ENCODE assay signal across 28 cellular contexts in the genomic region with DNA sequence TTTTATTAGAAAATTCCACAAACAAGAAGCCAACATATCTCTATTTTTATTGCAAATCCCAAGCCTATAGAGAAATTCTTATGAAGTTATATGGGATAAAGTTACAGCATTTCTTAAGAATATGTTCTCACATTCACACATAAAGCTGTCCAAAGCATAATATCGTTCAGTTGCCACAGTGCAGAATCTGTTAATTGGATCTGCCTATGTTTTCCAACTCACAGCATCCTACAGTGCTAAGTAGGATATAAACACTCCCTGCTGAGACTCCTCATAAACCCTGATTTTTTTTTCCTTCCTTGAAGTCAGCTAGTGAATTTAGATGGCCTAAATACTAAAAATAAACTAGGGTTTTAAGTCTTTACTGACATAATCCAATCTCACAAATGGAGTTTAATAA.
"Had no signal": no experiment of that assay in that cellular context is flagged by ENCODE, and none has a peak within 500 bp of the region (broad histone marks: within the 10 kb centered on the region; RNA-seq: fewer than 3 reads in every experiment).

No MANE protein-coding gene starts in this region.

- H3K4me3 ChIP-seq: coronary artery, esophagus muscularis mucosa, gastroesophageal sphincter, heart left ventricle, hepatocyte, lower lobe of right lung, ovary, psoas muscle, sigmoid colon, spleen, suprapubic skin, transverse colon, upper lobe of right lung, uterus had no signal

- DNase-seq: dermis blood vessel endothelial cell; effector memory CD4-positive, alpha-beta T cell; foreskin keratinocyte; heart left ventricle; immature natural killer cell; islet precursor cell; left ventricle myocardium superior; lower lobe of right lung; naive thymus-derived CD8-positive, alpha-beta T cell; nephron progenitor cell; occipital lobe; ovary; posterior cingulate gyrus; psoas muscle; right cardiac atrium; sigmoid colon; spleen; stimulated activated CD4-positive, alpha-beta T cell treated with anti-CD3 and anti-CD28 coated beads, Interleukin-4, amount 100 ng/mL, for 4 hours; stimulated activated naive CD8-positive, alpha-beta T cell treated with anti-CD3 and anti-CD28 coated beads, Interleukin-15, Interleukin-2, amounts not matched to agents 100 U/mL and 50 U/mL, for 24 hours; transverse colon; upper lobe of right lung; uterus had no signal

- H2AFZ ChIP-seq: hepatocyte had no signal

- H3K36me3 ChIP-seq: esophagus muscularis mucosa, gastroesophageal sphincter, heart left ventricle, lower lobe of right lung, ovary, sigmoid colon, spleen, suprapubic skin, transverse colon, upper lobe of right lung, uterus had no signal

- H3K4me3 Mint-ChIP-seq: immature natural killer cell; naive thymus-derived CD8-positive, alpha-beta T cell; nephron progenitor cell; stimulated activated memory B cell treated with anti-CD40 and anti-IgM and Interleukin-4, amounts not matched to agents 10 μg/mL and 1 μg/mL and 100 μg/mL, for 72 hours had no signal

- H3K4me2 ChIP-seq: hepatocyte had no signal

- H3K79me2 ChIP-seq: hepatocyte had no signal

- H3K27ac Mint-ChIP-seq: immature natural killer cell; naive thymus-derived CD8-positive, alpha-beta T cell; nephron progenitor cell; stimulated activated memory B cell treated with anti-CD40 and anti-IgM and Interleukin-4, amounts not matched to agents 10 μg/mL and 1 μg/mL and 100 μg/mL, for 72 hours had no signal

- H3K9me3 ChIP-seq: esophagus muscularis mucosa, gastroesophageal sphincter, heart left ventricle, lower lobe of right lung, ovary, psoas muscle, sigmoid colon, spleen, suprapubic skin, transverse colon, upper lobe of right lung, uterus had no signal

- ATAC-seq: foreskin keratinocyte; gastroesophageal sphincter; heart left ventricle; left ventricle myocardium superior; lower lobe of right lung; naive thymus-derived CD8-positive, alpha-beta T cell; psoas muscle; right cardiac atrium; stimulated activated memory B cell treated with anti-CD40 and anti-IgM and Interleukin-4, amounts not matched to agents 10 μg/mL and 1 μg/mL and 100 μg/mL, for 72 hours; stimulated activated naive CD8-positive, alpha-beta T cell treated with anti-CD3 and anti-CD28 coated beads, Interleukin-15, Interleukin-2, amounts not matched to agents 100 U/mL and 50 U/mL, for 24 hours; upper lobe of right lung had no signal

- H3K27ac ChIP-seq: coronary artery, esophagus muscularis mucosa, foreskin keratinocyte, gastroesophageal sphincter, heart left ventricle, hepatocyte, lower lobe of right lung, ovary, psoas muscle, sigmoid colon, spleen, suprapubic skin, transverse colon, upper lobe of right lung, uterus had no signal

- H3K4me1 ChIP-seq: esophagus muscularis mucosa, foreskin keratinocyte, gastroesophageal sphincter, heart left ventricle, lower lobe of right lung, psoas muscle, spleen, suprapubic skin, transverse colon, upper lobe of right lung, uterus had no signal

- H3K27me3 Mint-ChIP-seq: naive thymus-derived CD8-positive, alpha-beta T cell; stimulated activated memory B cell treated with anti-CD40 and anti-IgM and Interleukin-4, amounts not matched to agents 10 μg/mL and 1 μg/mL and 100 μg/mL, for 72 hours had no signal

- H3K27me3 ChIP-seq: esophagus muscularis mucosa, foreskin keratinocyte, gastroesophageal sphincter, heart left ventricle, hepatocyte, ovary, sigmoid colon, spleen, suprapubic skin, transverse colon, upper lobe of right lung, uterus had no signal

- H3K4me1 Mint-ChIP-seq: immature natural killer cell; naive thymus-derived CD8-positive, alpha-beta T cell; stimulated activated memory B cell treated with anti-CD40 and anti-IgM and Interleukin-4, amounts not matched to agents 10 μg/mL and 1 μg/mL and 100 μg/mL, for 72 hours had no signal

- H3K9me3 Mint-ChIP-seq: nephron progenitor cell had no signal
